In genomic region chr13:95191821-95192220, GRCh38 we compare ENCODE assay signal across 8 cellular contexts.
DNase-seq lines count a peak whose midpoint lies in the region; ATAC-seq, FAIRE-seq and TF ChIP-seq lines count a peak whose summit lies in the region.

No MANE protein-coding gene starts in this region.

- H3K27ac ChIP-seq in astrocyte (ENCODE audit: low read depth, low read length), result no peak overlapping the region

- H2AFZ ChIP-seq in astrocyte (ENCODE audit: low read depth, low read length), result no peak overlapping the region

- H3K79me2 ChIP-seq in astrocyte (ENCODE audit: insufficient read depth, low read length), result no peaks in the 10 kb centered on the region

- peak; percentile 42 to 64 for DNase-seq in NCI-H187 (lab: John Stamatoyannopoulos, UW)
- no peak for DNase-seq in NCI-H187 treated with DMSO at 0.1 percent for 48 hours (lab: John Stamatoyannopoulos, UW)
- peak; percentile 61 for DNase-seq in MV-4-11 (lab: John Stamatoyannopoulos, UW)
- peak; percentile 26 to 49 (median 32) for DNase-seq in T-helper 17 cell
- peak; percentile 33 for DNase-seq in astrocyte (ENCODE audit: low read depth)
- DNase-seq in iPS DF 4.7 (ENCODE audit: extremely low read depth, low spot score), result peak; percentile 41
- peak; percentile 64 for DNase-seq in smooth muscle cell of the brain vasculature (ENCODE audit: low read depth, low spot score)

- ATAC-seq in HG02610 (IDR thresholded peaks at IDR 0.05; ENCODE audit: unreplicated experiment) (peak; percentile 94), T-helper 17 cell (peak; percentile 64)

- H3K4me1 Mint-ChIP-seq in T-helper 17 cell, result peaks cover 4% of the 10 kb centered on the region
- no peaks in the 10 kb centered on the region for H3K4me1 Mint-ChIP-seq in astrocyte (ENCODE audit: low read depth, unreplicated experiment)

- H3K27ac Mint-ChIP-seq in T-helper 17 cell, result peak overlapping the region; percentile 39
- no peak overlapping the region for H3K27ac Mint-ChIP-seq in astrocyte (ENCODE audit: unreplicated experiment)

- no peaks in the 10 kb centered on the region for H3K27me3 ChIP-seq in astrocyte (ENCODE audit: insufficient read depth, low read length)

- H3K27me3 Mint-ChIP-seq in T-helper 17 cell (no peaks in the 10 kb centered on the region), astrocyte (ENCODE audit: low read depth, unreplicated experiment) (no peaks in the 10 kb centered on the region)

- H3K36me3 Mint-ChIP-seq in T-helper 17 cell (ENCODE audit: low read depth), result no peaks in the 10 kb centered on the region
- no peaks in the 10 kb centered on the region for H3K36me3 Mint-ChIP-seq in astrocyte (ENCODE audit: low read depth, unreplicated experiment)

- no peak overlapping the region for H3K4me3 ChIP-seq in astrocyte (ENCODE audit: insufficient read depth, low read depth, low read length)

- no peak overlapping the region for H3K9ac ChIP-seq in astrocyte (ENCODE audit: low read length)

- H3K9me3 Mint-ChIP-seq in astrocyte (ENCODE audit: unreplicated experiment), result no peaks in the 10 kb centered on the region

- H3K4me1 ChIP-seq in astrocyte (ENCODE audit: insufficient read depth, low read length), result no peaks in the 10 kb centered on the region

- peak; percentile 82 for TF ChIP-seq CTCF in astrocyte (IDR thresholded peaks at IDR 0.05; ENCODE audit: insufficient read depth, low read depth, low read length)

- FAIRE-seq in astrocyte (lab: Jason Lieb, UNC), result no peak

- no peak overlapping the region for H3K4me2 ChIP-seq in astrocyte (ENCODE audit: low read length)

- H3K4me3 Mint-ChIP-seq in T-helper 17 cell (no peak overlapping the region), astrocyte (ENCODE audit: unreplicated experiment) (no peak overlapping the region)

- H3K36me3 ChIP-seq in astrocyte (ENCODE audit: insufficient read depth, low read length), result no peaks in the 10 kb centered on the region

- H3K9me3 ChIP-seq in T-helper 17 cell (ENCODE audit: control insufficient read depth, low read length, poor library complexity, severe bottlenecking) (no peaks in the 10 kb centered on the region), astrocyte (ENCODE audit: insufficient read depth, low read depth, low read length) (no peaks in the 10 kb centered on the region)

- no peaks in the 10 kb centered on the region for H4K20me1 ChIP-seq in astrocyte (ENCODE audit: insufficient read depth, low read length)
